In genomic region chr10:58384095-58384494, GRCh38 we compare ENCODE assay signal across 8 cellular contexts. TPM values are rescaled to one million over a fixed set of nuclear protein-coding genes. Genes with fewer than 3 reads are reported as not detected.
DNase-seq lines count a peak whose midpoint lies in the region; ATAC-seq, FAIRE-seq and TF ChIP-seq lines count a peak whose summit lies in the region.

No MANE protein-coding gene starts in this region.

- peak overlapping the region; percentile 97 for H3K4me3 Mint-ChIP-seq in astrocyte (ENCODE audit: unreplicated experiment)
- peak overlapping the region; percentile 95 for H3K4me3 Mint-ChIP-seq in mesothelial cell of epicardium

- no peaks in the 10 kb centered on the region for H3K9me3 Mint-ChIP-seq in astrocyte (ENCODE audit: unreplicated experiment)
- no peaks in the 10 kb centered on the region for H3K9me3 Mint-ChIP-seq in mesothelial cell of epicardium

- H3K27ac Mint-ChIP-seq in astrocyte (ENCODE audit: unreplicated experiment) (no peak overlapping the region), mesothelial cell of epicardium (no peak overlapping the region)

- H3K9ac ChIP-seq in Karpas-422 (ENCODE audit: low read length) (peak overlapping the region; percentile 82), astrocyte (ENCODE audit: low read length) (no peak overlapping the region)

- peak overlapping the region; percentile 80 for H3K4me3 ChIP-seq in Karpas-422 (ENCODE audit: low read length)
- H3K4me3 ChIP-seq in astrocyte (ENCODE audit: insufficient read depth, low read depth, low read length): peak overlapping the region; percentile 94

- H3K9me2 ChIP-seq in Karpas-422 (replicated peaks; ENCODE audit: insufficient read depth, low read length): no peaks in the 10 kb centered on the region

- H3K9me3 ChIP-seq in Karpas-422 (ENCODE audit: low read length) (no peaks in the 10 kb centered on the region), astrocyte (ENCODE audit: insufficient read depth, low read depth, low read length) (no peaks in the 10 kb centered on the region)

- H3K36me3 ChIP-seq in Karpas-422 (ENCODE audit: insufficient read depth, low read length): peaks cover 21% of the 10 kb centered on the region
- H3K36me3 ChIP-seq in astrocyte (ENCODE audit: insufficient read depth, low read length): peaks cover 12% of the 10 kb centered on the region

- H3K27me3 Mint-ChIP-seq in astrocyte (ENCODE audit: low read depth, unreplicated experiment) (no peaks in the 10 kb centered on the region), mesothelial cell of epicardium (ENCODE audit: low read depth) (no peaks in the 10 kb centered on the region)

- H3K27ac ChIP-seq in Karpas-422 (ENCODE audit: low read length) (no peak overlapping the region), astrocyte (ENCODE audit: low read depth, low read length) (no peak overlapping the region)

- H3K27me3 ChIP-seq in Karpas-422 (ENCODE audit: low read length) (no peaks in the 10 kb centered on the region), astrocyte (ENCODE audit: insufficient read depth, low read length) (no peaks in the 10 kb centered on the region)

- TF ChIP-seq CTCF in GM10266 (IDR thresholded peaks at IDR 0.05; ENCODE audit: control insufficient read depth, insufficient read depth, low read depth, missing control alignments): no peak
- TF ChIP-seq CTCF in astrocyte (IDR thresholded peaks at IDR 0.05; ENCODE audit: insufficient read depth, low read depth, low read length): no peak
- no peak for TF ChIP-seq CTCF in mesothelial cell of epicardium (IDR thresholded peaks at IDR 0.05; ENCODE audit: unreplicated experiment)

- H3K4me1 ChIP-seq in Karpas-422 (ENCODE audit: low read length): peaks cover 24% of the 10 kb centered on the region
- peaks cover 14% of the 10 kb centered on the region for H3K4me1 ChIP-seq in astrocyte (ENCODE audit: insufficient read depth, low read length)

- H3K4me2 ChIP-seq in Karpas-422 (ENCODE audit: low read depth, low read length, poor library complexity, severe bottlenecking) (peak overlapping the region; percentile 89), astrocyte (ENCODE audit: low read length) (peak overlapping the region; percentile 88)

- peak overlapping the region; percentile 97 for H2AFZ ChIP-seq in Karpas-422 (ENCODE audit: low read length)
- H2AFZ ChIP-seq in astrocyte (ENCODE audit: low read depth, low read length): peak overlapping the region; percentile 92

- H3K79me2 ChIP-seq in Karpas-422 (ENCODE audit: low read length) (peaks cover 43% of the 10 kb centered on the region), astrocyte (ENCODE audit: insufficient read depth, low read length) (peaks cover 37% of the 10 kb centered on the region)

- FAIRE-seq in astrocyte (lab: Jason Lieb, UNC): no peak

- ATAC-seq in GM21723 (IDR thresholded peaks at IDR 0.05; ENCODE audit: unreplicated experiment) (peak; percentile 74), esophagus mucosa (no peak)

- peaks cover 11% of the 10 kb centered on the region; the same call in 1 of the 2 replicates for H4K20me1 ChIP-seq in Karpas-422 (ENCODE audit: insufficient read depth, low read depth, low read length)
- H4K20me1 ChIP-seq in astrocyte (ENCODE audit: insufficient read depth, low read length): peaks cover 7% of the 10 kb centered on the region

- peaks cover 2% of the 10 kb centered on the region for H3K36me3 Mint-ChIP-seq in astrocyte (ENCODE audit: low read depth, unreplicated experiment)
- H3K36me3 Mint-ChIP-seq in mesothelial cell of epicardium: peaks cover 5% of the 10 kb centered on the region

- DNase-seq in GM10266 (ENCODE audit: extremely low spot score): peak; percentile 58
- peak; percentile 78 for DNase-seq in Karpas-422
- DNase-seq in astrocyte (ENCODE audit: low read depth): no peak
- DNase-seq in mesothelial cell of epicardium (ENCODE audit: low spot score in 2 of 2, unreplicated experiment in 2 of 2): no peak
- DNase-seq in NK-92 (lab: John Stamatoyannopoulos, UW; ENCODE audit: unreplicated experiment): no peak
- DNase-seq in activated CD4-positive, CD25-positive, alpha-beta regulatory T cell (lab: John Stamatoyannopoulos, UW): no peak

- H3K4me1 Mint-ChIP-seq in astrocyte (ENCODE audit: low read depth, unreplicated experiment): peaks cover 3% of the 10 kb centered on the region
- H3K4me1 Mint-ChIP-seq in mesothelial cell of epicardium: peaks cover 17% of the 10 kb centered on the region

RNA-seq across cellular contexts. Expression of gene TFAM, which starts 1.1 kb away (rescaled TPM):
- total RNA-seq in Karpas-422 (2014; rRNA removed; shearing (Covaris generic); ENCODE audit: low replicate concordance): 56.5 and 76.4 TPM in 2 replicates
- total RNA-seq in astrocyte: 38.2 and 41.4 TPM in 2 replicates
- 46.9 to 55.1 TPM (median 52.7 TPM) in 3 replicates for total RNA-seq in mesothelial cell of epicardium
- total RNA-seq in esophagus mucosa: 19.9 TPM

RNA-seq across cellular contexts. Expression of gene UBE2D1, which starts 49.3 kb away (rescaled TPM):
- 3.4 and 12.7 TPM in 2 replicates for total RNA-seq in Karpas-422 (2014; rRNA removed; shearing (Covaris generic); ENCODE audit: low replicate concordance)
- total RNA-seq in astrocyte: 18.4 and 22.1 TPM in 2 replicates
- total RNA-seq in mesothelial cell of epicardium: 21.5 to 24.7 TPM (median 22.5 TPM) in 3 replicates
- 10.6 TPM for total RNA-seq in esophagus mucosa

Comparison
In these comparisons a context has a peak if more than half of its experiments do, and no peak if none do; other contexts are left out.
1. DNase-seq: peak in GM10266 (single experiment) and Karpas-422 (single experiment); none in astrocyte (single experiment), mesothelial cell of epicardium (0 of 2), NK-92 (single experiment) and activated CD4-positive, CD25-positive, alpha-beta regulatory T cell (0 of 4).